ENCODE assay signal across 11 cellular contexts in genomic region chr5:159350644-159351043, GRCh38. TPM values are rescaled to one million over a fixed set of nuclear protein-coding genes. Genes with fewer than 3 reads are reported as not detected.
"Had no signal": no experiment of that assay in that cellular context is flagged by ENCODE, and none has a peak within 500 bp of the region (broad histone marks: within the 10 kb centered on the region; RNA-seq: fewer than 3 reads in every experiment).

No MANE protein-coding gene starts in this region.

RNA-seq across cellular contexts. Expression of gene IL12B, which starts 20.4 kb away (rescaled TPM):
- total RNA-seq: OCI-LY7, PC-3, PC-9, Peyer's patch, Right ventricle myocardium inferior, Right ventricle myocardium superior, RPMI7951, SJCRH30, SK-MEL-5, T-cell had no signal
- polyA plus RNA-seq: SK-N-SH had no signal
